In genomic region chr18:63073481-63073880, GRCh38 we compare ENCODE assay signal across 10 cellular contexts.
A peak's percentile ranks its signal among the peaks of the same experiment; 100 is the strongest.
DNase-seq lines count a peak whose midpoint lies in the region; FAIRE-seq and TF ChIP-seq lines count a peak whose summit lies in the region.
"Had no signal": no experiment of that assay in that cellular context is flagged by ENCODE, and none has a peak within 500 bp of the region (broad histone marks: within the 10 kb centered on the region; RNA-seq: fewer than 3 reads in every experiment).

No MANE protein-coding gene starts in this region.

- CTCF ChIA-PET in GM10248 (lab: Yijun Ruan, JAX), result interaction anchor here (0.6 to 1.4 kb wide), 7 partner anchors 9 to 250 kb away, joined by 3 to 11 read pairs (median 3); no protein-coding TSS in a partner anchor
- CTCF ChIA-PET in H1 (lab: Charles Lee; ENCODE audit: partially characterized antibody), result interaction anchor here (0.6 to 1.6 kb wide), 5 partner anchors 16 to 250 kb away, joined by 3 to 6 read pairs (median 3); no protein-coding TSS in a partner anchor

- no peak overlapping the region for H4K8ac ChIP-seq in H1 (ENCODE audit: extremely low read depth, insufficient read depth, low read length)

- no peak overlapping the region for H3K4me2 ChIP-seq in H1 (ENCODE audit: insufficient read depth in 1 of 2, low read depth in 2 of 2, low read length in 2 of 2)

- no peak overlapping the region for H3K4me3 ChIP-seq in H1 (ENCODE audit: extremely low read depth in 1 of 4, insufficient read depth in 2 of 4, low read depth in 3 of 4, low read length in 4 of 4)
- no peak overlapping the region for H3K4me3 ChIP-seq in vagina
- H3K4me3 ChIP-seq: coronary artery had no signal

- POLR2A ChIA-PET in GM10248 (lab: Yijun Ruan, JAX) (no interaction called here), H1 (lab: Charles Lee; ENCODE audit: partially characterized antibody) (no interaction called here)

- no peak overlapping the region for H3K9ac ChIP-seq in H1 (replicated peaks in 1 of 4; ENCODE audit: extremely low read depth in 1 of 4, low read depth in 3 of 4, low read length in 3 of 4)

- no peaks in the 10 kb centered on the region for H3K79me2 ChIP-seq in H1 (ENCODE audit: control insufficient read depth in 1 of 2, insufficient read depth in 2 of 2, low read length in 2 of 2)

- no peak overlapping the region for H3K27ac ChIP-seq in H1 (ENCODE audit: low read depth, low read length)
- H3K27ac ChIP-seq in vagina, result no peak overlapping the region
- H3K27ac ChIP-seq: coronary artery had no signal

- H3K23ac ChIP-seq in H1 (ENCODE audit: insufficient read length), result no peak overlapping the region

- H3K4me1 ChIP-seq in H1 (replicated peaks in 1 of 4; ENCODE audit: control insufficient read depth in 3 of 4, insufficient read depth in 4 of 4, low read length in 3 of 4), result peaks cover 0 to 3% (median 0%) of the 10 kb centered on the region in 4 experiments; a peak in 1 of 7 replicates
- peaks cover 5% of the 10 kb centered on the region for H3K4me1 ChIP-seq in vagina

- intact Hi-C loops in posterior cingulate gyrus (cut with DNase I), result no loop called here
- intact Hi-C loops in vagina (cut with DNase I), result no loop called here

- H2BK120ac ChIP-seq in H1 (replicated peaks; ENCODE audit: low read depth, low read length), result no peak overlapping the region

- no peaks in the 10 kb centered on the region for H4K20me1 ChIP-seq in H1 (replicated peaks in 1 of 2; ENCODE audit: control insufficient read depth in 1 of 2, insufficient read depth in 2 of 2, low read length in 2 of 2)

- TF ChIP-seq CTCF in GM10248 (IDR thresholded peaks at IDR 0.05; ENCODE audit: control extremely low read depth, extremely low read depth, low read depth, missing control alignments) (peak; percentile 75), H1 (IDR thresholded peaks at IDR 0.05; ENCODE audit: control extremely low read depth in 1 of 3, insufficient read depth in 1 of 3, low read depth in 1 of 3, low read length in 3 of 3) (peak in 1 of 3 experiments; percentile 21; a peak in 1 of 4 replicates), vagina (IDR thresholded peaks at IDR 0.05) (no peak)

- no peak overlapping the region for H2AK5ac ChIP-seq in H1 (ENCODE audit: low read depth, low read length)

- FAIRE-seq in GM19239 (lab: Jason Lieb, UNC) (peak; percentile 90), H1 (lab: Jason Lieb, UNC) (no peak)
- FAIRE-seq: islet of Langerhans had no signal

- H3K36me3 ChIP-seq in H1 (ENCODE audit: control insufficient read depth in 2 of 4, insufficient read depth in 4 of 4, low read length in 3 of 4) (no peaks in the 10 kb centered on the region), vagina (no peaks in the 10 kb centered on the region)

- H3K18ac ChIP-seq in H1 (ENCODE audit: extremely low read depth, low read length), result no peak overlapping the region

- H2BK15ac ChIP-seq in H1 (ENCODE audit: low read length), result no peak overlapping the region

- H3K23me2 ChIP-seq in H1 (ENCODE audit: low read depth, low read length), result 0 out of 2 replicates have a peak, but pooled peaks cover 3% of the 10 kb centered on the region

- H3K14ac ChIP-seq in H1 (ENCODE audit: insufficient read length), result no peak overlapping the region

- no peak for TF ChIP-seq EP300 in Ishikawa (IDR thresholded peaks at IDR 0.05; ENCODE audit: borderline replicate concordance)
- TF ChIP-seq EP300 in H1 (IDR thresholded peaks at IDR 0.05; ENCODE audit: borderline replicate concordance in 1 of 2, low read depth in 2 of 2, low read length in 2 of 2), result no peak

- peak; percentile 23; the same call in 1 of the 2 replicates for TF ChIP-seq RAD21 in Ishikawa (IDR thresholded peaks at IDR 0.05; ENCODE audit: low read depth)
- TF ChIP-seq RAD21 in H1 (IDR thresholded peaks at IDR 0.05 in 1 of 2, conservative IDR thresholded peaks at IDR 0.05 in 1 of 2; ENCODE audit: low read depth in 2 of 2, low read length in 2 of 2), result peak; percentile 33 to 40

- no peak overlapping the region for H2AFZ ChIP-seq in H1 (ENCODE audit: low read length)

- H3K27me3 ChIP-seq in H1 (replicated peaks in 1 of 4; ENCODE audit: control insufficient read depth in 3 of 4, extremely low read depth in 1 of 4, insufficient read depth in 3 of 4, low read length in 3 of 4) (no peaks in the 10 kb centered on the region), vagina (no peaks in the 10 kb centered on the region)

- no peak overlapping the region for H3K56ac ChIP-seq in H1 (replicated peaks; ENCODE audit: insufficient read length, low read depth, low read length)

- H4K5ac ChIP-seq in H1 (ENCODE audit: insufficient read length, low read depth, low read length), result no peak overlapping the region

- H3K9me3 ChIP-seq in H1 (ENCODE audit: insufficient read depth in 2 of 2, low read depth in 1 of 2, low read length in 1 of 2) (no peaks in the 10 kb centered on the region), vagina (no peaks in the 10 kb centered on the region)

- no peaks in the 10 kb centered on the region for H3K79me1 ChIP-seq in H1 (ENCODE audit: low read depth, low read length)

- DNase-seq in GM10248 (ENCODE audit: extremely low spot score) (peak; percentile 69), GM19239 (ENCODE audit: insufficient read length, low spot score) (peak; percentile 31), H1 (ENCODE audit: low read depth in 1 of 2, low spot score in 2 of 2) (no peak), AG08395 (ENCODE audit: low spot score) (no peak), posterior cingulate gyrus (no peak), pons (ENCODE audit: low spot score) (no peak), vagina (ENCODE audit: extremely low spot score in 2 of 2) (no peak)

- WGBS in H1 (ENCODE audit: extremely low coverage in 1 of 2, insufficient coverage in 1 of 2, insufficient read length in 1 of 2, insufficient replicate concordance in 2 of 2, low coverage in 1 of 2, low lambda C conversion rate in 2 of 2, missing lambda C conversion rate in 1 of 2), 2 experiments, result 89% methylated on average over 2 of the region's 2 CpGs; no CpG with 5 or more reads in 1 of the 2 experiments

- H2BK5ac ChIP-seq in H1 (ENCODE audit: low read depth, low read length), result no peak overlapping the region

- H4K91ac ChIP-seq in H1 (replicated peaks; ENCODE audit: insufficient read length, low read length), result no peak overlapping the region

- H2BK20ac ChIP-seq in H1 (ENCODE audit: low read length), result no peak overlapping the region

- no peak overlapping the region for H2BK12ac ChIP-seq in H1 (ENCODE audit: low read depth, low read length)

- TF ChIP-seq POLR2A in H1 (IDR thresholded peaks at IDR 0.05; ENCODE audit: control extremely low read depth in 1 of 2, low read depth in 2 of 2, low read length in 2 of 2), result no peak
- no peak for TF ChIP-seq POLR2A in vagina (IDR thresholded peaks at IDR 0.05)

- no peak overlapping the region for H3K4ac ChIP-seq in H1 (replicated peaks; ENCODE audit: insufficient read length, low read depth, low read length)

TF ChIP-seq in Ishikawa, 13 proteins besides CTCF, POLR2A, EP300 and RAD21 (continues in another document):
- TF ChIP-seq TAF1 (IDR thresholded peaks at IDR 0.05; ENCODE audit: low read depth) (no peak), TEAD4 (IDR thresholded peaks at IDR 0.05) (no peak), ZBTB7A (IDR thresholded peaks at IDR 0.05; ENCODE audit: low read depth) (no peak), MAX (IDR thresholded peaks at IDR 0.05) (no peak), USF1 (IDR thresholded peaks at IDR 0.05) (no peak), CEBPB (IDR thresholded peaks at IDR 0.05) (no peak), NFIC (IDR thresholded peaks at IDR 0.05) (no peak), FOXM1 (IDR thresholded peaks at IDR 0.05; ENCODE audit: borderline replicate concordance, low read depth) (no peak), TCF12 (IDR thresholded peaks at IDR 0.05; ENCODE audit: low read depth) (no peak), YY1 (IDR thresholded peaks at IDR 0.05; ENCODE audit: low read depth) (no peak)

TF ChIP-seq in H1, 55 proteins besides CTCF, POLR2A, EP300 and RAD21:
- TF ChIP-seq TEAD4 (IDR thresholded peaks at IDR 0.05; ENCODE audit: low read depth, low read length) (no peak), POU5F1 (IDR thresholded peaks at IDR 0.05; ENCODE audit: low read depth, low read length) (no peak), BRCA1 (IDR thresholded peaks at IDR 0.05; ENCODE audit: low read depth, low read length) (no peak), RXRA (IDR thresholded peaks at IDR 0.05; ENCODE audit: insufficient read depth, low read depth, low read length) (no peak), ATF3 (IDR thresholded peaks at IDR 0.05; ENCODE audit: insufficient read depth, low read depth, low read length) (no peak)
TF ChIP-seq in H1: peak in this region for 0.

Comparison
In these comparisons a context has a peak if more than half of its experiments do, and no peak if none do; other contexts are left out.
1. DNase-seq: peak in GM10248 (single experiment) and GM19239 (single experiment); none in H1 (0 of 2), AG08395 (single experiment), posterior cingulate gyrus (0 of 10), pons (single experiment) and vagina (0 of 2).